In the genomic region with DNA sequence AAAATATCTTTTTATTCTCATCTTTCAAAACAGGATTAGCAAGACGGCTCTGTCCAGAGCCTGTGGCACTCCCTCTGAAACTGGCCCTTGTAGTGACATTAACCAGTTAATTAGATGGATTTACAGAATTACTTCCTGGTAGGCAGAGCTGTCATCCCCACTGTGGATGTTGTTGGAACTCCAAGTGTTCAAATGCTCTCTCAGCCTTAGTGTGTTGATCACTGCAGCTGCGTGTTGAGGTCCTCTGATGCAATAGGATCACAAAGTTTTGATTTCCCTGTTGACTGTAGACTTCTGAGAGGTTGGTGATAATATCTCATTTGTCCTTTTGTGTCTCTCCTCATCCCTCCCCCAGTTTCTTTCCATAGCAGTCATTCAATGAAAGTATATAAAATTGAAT, we compare ENCODE assay signal across 13 cellular contexts.
A peak's percentile ranks its signal among the peaks of the same experiment; 100 is the strongest.
DNase-seq lines count a peak whose midpoint lies in the region; ATAC-seq, FAIRE-seq and TF ChIP-seq lines count a peak whose summit lies in the region.
"Had no signal": no experiment of that assay in that cellular context is flagged by ENCODE, and none has a peak within 500 bp of the region (broad histone marks: within the 10 kb centered on the region; RNA-seq: fewer than 3 reads in every experiment).

No MANE protein-coding gene starts in this region.

- H3K27me3 Mint-ChIP-seq in activated CD8-positive, alpha-beta T cell treated with anti-CD3 and anti-CD28 coated beads for 36 hours: peaks cover 8% of the 10 kb centered on the region
- H3K27me3 Mint-ChIP-seq in activated CD8-positive, alpha-beta T cell treated with anti-CD3 and anti-CD28 coated beads, Interleukin-2, amount 10 ng/mL, durations not matched to agents 7 days and 5 days (ENCODE audit: low read depth): no peaks in the 10 kb centered on the region
- H3K27me3 Mint-ChIP-seq in activated naive CD8-positive, alpha-beta T cell: peaks cover 1% of the 10 kb centered on the region

- peak; percentile 19 for DNase-seq in activated CD8-positive, alpha-beta T cell treated with anti-CD3 and anti-CD28 coated beads for 36 hours
- no peak for DNase-seq in activated CD8-positive, alpha-beta T cell treated with anti-CD3 and anti-CD28 coated beads, Interleukin-2, amount 10 ng/mL, durations not matched to agents 7 days and 5 days
- DNase-seq in HT-29 (ENCODE audit: low spot score) (peak; percentile 19), small intestine (peak; percentile 28), caudate nucleus (lab: John Stamatoyannopoulos, UW) (no peak), foreskin keratinocyte (no peak)
- DNase-seq: mammary epithelial cell, NCI-H1930, thyroid gland had no signal

- WGBS in small intestine, 3 donors: 16 to 35% (median 34%) methylated on average over 2 of the region's 2 CpGs

- H3K27me3 ChIP-seq in small intestine (ENCODE audit: control insufficient read depth in 2 of 2, insufficient read depth in 2 of 2, low read length in 2 of 2) (no peaks in the 10 kb centered on the region), foreskin keratinocyte (no peaks in the 10 kb centered on the region)
- H3K27me3 ChIP-seq: neutrophil, thyroid gland had no signal

- POLR2A ChIA-PET in activated CD8-positive, alpha-beta T cell treated with anti-CD3 and anti-CD28 coated beads for 36 hours (lab: Charles Lee): interaction anchor here (0.7 to 0.9 kb wide), 2 partner anchors 36 to 426 kb away, joined by 3 read pairs; no protein-coding TSS in a partner anchor
- POLR2A ChIA-PET in activated CD8-positive, alpha-beta T cell treated with anti-CD3 and anti-CD28 coated beads, Interleukin-2, amount 10 ng/mL, durations not matched to agents 7 days and 5 days (lab: Charles Lee): no interaction called here

- H3K27ac Mint-ChIP-seq in activated CD8-positive, alpha-beta T cell treated with anti-CD3 and anti-CD28 coated beads for 36 hours: peak overlapping the region; percentile 76
- H3K27ac Mint-ChIP-seq in activated CD8-positive, alpha-beta T cell treated with anti-CD3 and anti-CD28 coated beads, Interleukin-2, amount 10 ng/mL, durations not matched to agents 7 days and 5 days: no peak overlapping the region
- peak overlapping the region; percentile 65 for H3K27ac Mint-ChIP-seq in activated naive CD8-positive, alpha-beta T cell

- intact Hi-C loops in activated CD8-positive, alpha-beta T cell treated with anti-CD3 and anti-CD28 coated beads for 36 hours (cut with micrococcal nuclease): no loop called here

- peaks cover 19% of the 10 kb centered on the region for H3K36me3 Mint-ChIP-seq in activated CD8-positive, alpha-beta T cell treated with anti-CD3 and anti-CD28 coated beads for 36 hours (ENCODE audit: low read depth)
- peaks cover 3% of the 10 kb centered on the region for H3K36me3 Mint-ChIP-seq in activated CD8-positive, alpha-beta T cell treated with anti-CD3 and anti-CD28 coated beads, Interleukin-2, amount 10 ng/mL, durations not matched to agents 7 days and 5 days (ENCODE audit: low read depth)
- H3K36me3 Mint-ChIP-seq in activated naive CD8-positive, alpha-beta T cell: peaks cover 10% of the 10 kb centered on the region

- ATAC-seq in activated CD8-positive, alpha-beta T cell treated with anti-CD3 and anti-CD28 coated beads for 36 hours: peak; percentile 71
- ATAC-seq in activated CD8-positive, alpha-beta T cell treated with anti-CD3 and anti-CD28 coated beads, Interleukin-2, amount 10 ng/mL, durations not matched to agents 7 days and 5 days: no peak
- no peak for ATAC-seq in GM18861 (IDR thresholded peaks at IDR 0.05; ENCODE audit: unreplicated experiment)
- ATAC-seq in foreskin keratinocyte: no peak

- H3K4me1 Mint-ChIP-seq in activated CD8-positive, alpha-beta T cell treated with anti-CD3 and anti-CD28 coated beads for 36 hours (ENCODE audit: low read depth): peaks cover 32% of the 10 kb centered on the region
- H3K4me1 Mint-ChIP-seq in activated CD8-positive, alpha-beta T cell treated with anti-CD3 and anti-CD28 coated beads, Interleukin-2, amount 10 ng/mL, durations not matched to agents 7 days and 5 days (ENCODE audit: low read depth): no peaks in the 10 kb centered on the region
- H3K4me1 Mint-ChIP-seq in activated naive CD8-positive, alpha-beta T cell (ENCODE audit: low read depth): peaks cover 6% of the 10 kb centered on the region

- CTCF ChIA-PET in activated CD8-positive, alpha-beta T cell treated with anti-CD3 and anti-CD28 coated beads for 36 hours (lab: Charles Lee): interaction anchor here (0.7 to 1.5 kb wide), 2 partner anchors 31 to 121 kb away, joined by 3 to 6 read pairs; no protein-coding TSS in a partner anchor
- CTCF ChIA-PET in activated CD8-positive, alpha-beta T cell treated with anti-CD3 and anti-CD28 coated beads, Interleukin-2, amount 10 ng/mL, durations not matched to agents 7 days and 5 days (lab: Charles Lee): no interaction called here

- H3K9me3 ChIP-seq in small intestine (ENCODE audit: control insufficient read depth, low read depth): no peaks in the 10 kb centered on the region
- H3K9me3 ChIP-seq: neutrophil, thyroid gland had no signal

- H3K4me3 ChIP-seq in small intestine (ENCODE audit: low read depth in 1 of 2, low read length in 2 of 2): no peak overlapping the region
- H3K4me3 ChIP-seq: skin epidermis, thyroid gland had no signal

- no peak for TF ChIP-seq CTCF in activated CD8-positive, alpha-beta T cell treated with anti-CD3 and anti-CD28 coated beads for 36 hours (IDR thresholded peaks at IDR 0.05)
- TF ChIP-seq CTCF in foreskin keratinocyte (conservative IDR thresholded peaks at IDR 0.05): no peak

- H3K9me3 Mint-ChIP-seq in activated CD8-positive, alpha-beta T cell treated with anti-CD3 and anti-CD28 coated beads for 36 hours: peaks cover 21% of the 10 kb centered on the region
- peaks cover 5% of the 10 kb centered on the region for H3K9me3 Mint-ChIP-seq in activated CD8-positive, alpha-beta T cell treated with anti-CD3 and anti-CD28 coated beads, Interleukin-2, amount 10 ng/mL, durations not matched to agents 7 days and 5 days (ENCODE audit: insufficient read depth)
- H3K9me3 Mint-ChIP-seq in activated naive CD8-positive, alpha-beta T cell (ENCODE audit: low read depth): peaks cover 7% of the 10 kb centered on the region

- no peak for FAIRE-seq in small intestine (lab: Jason Lieb, UNC)

- no peak overlapping the region for H3K4me3 Mint-ChIP-seq in activated CD8-positive, alpha-beta T cell treated with anti-CD3 and anti-CD28 coated beads for 36 hours
- no peak overlapping the region for H3K4me3 Mint-ChIP-seq in activated CD8-positive, alpha-beta T cell treated with anti-CD3 and anti-CD28 coated beads, Interleukin-2, amount 10 ng/mL, durations not matched to agents 7 days and 5 days
- no peak overlapping the region for H3K4me3 Mint-ChIP-seq in activated naive CD8-positive, alpha-beta T cell

- H3K4me1 ChIP-seq in small intestine (ENCODE audit: control insufficient read depth in 2 of 2, insufficient read depth in 1 of 2, low read depth in 1 of 2, low read length in 1 of 2) (no peaks in the 10 kb centered on the region), foreskin keratinocyte (no peaks in the 10 kb centered on the region)
- H3K4me1 ChIP-seq: thyroid gland had no signal

- H3K36me3 ChIP-seq in small intestine (ENCODE audit: control insufficient read depth in 2 of 2, insufficient read depth in 2 of 2, low read length in 2 of 2): no peaks in the 10 kb centered on the region
- H3K36me3 ChIP-seq: neutrophil, thyroid gland had no signal

- H3K27ac ChIP-seq in small intestine (ENCODE audit: low read depth in 1 of 2, low read length in 1 of 2) (no peak overlapping the region), caudate nucleus (ENCODE audit: low read depth, low read length) (no peak overlapping the region), foreskin keratinocyte (no peak overlapping the region)
- H3K27ac ChIP-seq: neutrophil, skin epidermis, thyroid gland had no signal

Comparison
In these comparisons a context has a peak if more than half of its experiments do, and no peak if none do; other contexts are left out.
1. DNase-seq: peak in activated CD8-positive, alpha-beta T cell treated with anti-CD3 and anti-CD28 coated beads for 36 hours (single experiment), HT-29 (single experiment) and small intestine (single experiment); none in activated CD8-positive, alpha-beta T cell treated with anti-CD3 and anti-CD28 coated beads, Interleukin-2, amount 10 ng/mL, durations not matched to agents 7 days and 5 days (single experiment), caudate nucleus (0 of 61) and foreskin keratinocyte (0 of 2).